29 cellular contexts compared by ENCODE assay signal in the genomic region with DNA sequence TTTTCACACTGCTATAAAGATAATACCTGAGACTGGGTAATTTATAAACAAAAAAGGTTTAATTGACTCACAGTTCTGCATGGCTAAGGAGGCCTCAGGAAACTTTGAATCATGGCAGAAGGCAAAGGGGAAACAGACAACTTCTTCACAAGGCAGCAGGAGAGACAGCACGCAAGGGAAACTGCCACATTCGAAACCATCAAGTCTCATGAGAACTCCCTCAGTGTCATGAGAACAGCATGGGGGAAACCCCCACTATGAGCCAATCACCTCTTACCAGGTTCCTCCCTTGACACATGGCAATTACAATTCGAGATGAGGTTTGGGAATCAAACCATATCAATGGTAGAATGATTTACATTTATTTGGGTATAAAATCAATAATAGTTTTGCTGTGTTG.
"Had no signal": no experiment of that assay in that cellular context is flagged by ENCODE, and none has a peak within 500 bp of the region (broad histone marks: within the 10 kb centered on the region; RNA-seq: fewer than 3 reads in every experiment).

No MANE protein-coding gene starts in this region.

- FAIRE-seq: small intestine, urothelium cell line had no signal

- H3K4me3 Mint-ChIP-seq: natural killer cell; nephron; stimulated activated effector memory CD8-positive, alpha-beta T cell treated with anti-CD3 and anti-CD28 coated beads, Interleukin-12 subunit alpha, Interleukin-12 subunit beta, amount 100 ng/mL, for 72 hours; stimulated activated naive B cell treated with anti-CD40 and anti-IgM and Interleukin-4, amounts not matched to agents 10 μg/mL and 1 μg/mL and 100 μg/mL, for 72 hours; stimulated activated naive CD8-positive, alpha-beta T cell treated with anti-CD3 and anti-CD28 coated beads, Interleukin-15, Interleukin-2, amounts not matched to agents 100 ng/mL and 50 ng/mL, for 24 hours had no signal

- H3K36me3 Mint-ChIP-seq: natural killer cell; stimulated activated effector memory CD8-positive, alpha-beta T cell treated with anti-CD3 and anti-CD28 coated beads, Interleukin-12 subunit alpha, Interleukin-12 subunit beta, amount 100 ng/mL, for 72 hours; stimulated activated naive B cell treated with anti-CD40 and anti-IgM and Interleukin-4, amounts not matched to agents 10 μg/mL and 1 μg/mL and 100 μg/mL, for 72 hours had no signal

- ATAC-seq: natural killer cell; psoas muscle; right cardiac atrium; right lobe of liver; stimulated activated effector memory CD8-positive, alpha-beta T cell treated with anti-CD3 and anti-CD28 coated beads, Interleukin-12 subunit alpha, Interleukin-12 subunit beta, amount 100 ng/mL, for 72 hours; stimulated activated naive B cell treated with anti-CD40 and anti-IgM and Interleukin-4, amounts not matched to agents 10 μg/mL and 1 μg/mL and 100 μg/mL, for 72 hours had no signal

- H3K4me1 ChIP-seq: parathyroid adenoma, psoas muscle, right lobe of liver, stomach, thyroid gland, tibial nerve, upper lobe of left lung, vagina had no signal

- H3K9me3 ChIP-seq: neutrophil, ovary, psoas muscle, right lobe of liver, sigmoid colon, thoracic aorta, thyroid gland, upper lobe of left lung, vagina had no signal

- H3K36me3 ChIP-seq: neutrophil, ovary, right lobe of liver, sigmoid colon, stomach, thoracic aorta, thyroid gland, tibial nerve, upper lobe of left lung, vagina had no signal

- DNase-seq: natural killer cell; nucleus accumbens; ovary; posterior cingulate gyrus; psoas muscle; right cardiac atrium; right lobe of liver; sigmoid colon; small intestine; stimulated activated CD4-positive, alpha-beta T cell treated with anti-CD3 and anti-CD28 coated beads, Interleukin-15, amount 100 ng/mL, for 24 hours; stimulated activated CD4-positive, alpha-beta T cell treated with anti-CD3 and anti-CD28 coated beads, Interleukin-2, amount 100 ng/mL, for 24 hours; stimulated activated CD4-positive, alpha-beta T cell treated with anti-CD3 and anti-CD28 coated beads, Interleukin-2, amount 100 ng/mL, for 48 hours; stimulated activated CD4-positive, alpha-beta T cell treated with anti-CD3 and anti-CD28 coated beads, Interleukin-4, amount 100 ng/mL, for 24 hours; stimulated activated naive B cell treated with anti-CD40 and anti-IgM and Interleukin-4, amounts not matched to agents 10 μg/mL and 1 μg/mL and 100 μg/mL, for 72 hours; stimulated activated naive CD4-positive, alpha-beta T cell treated with Interleukin-2 at 50 U/mL for 16 hours; stomach; thyroid gland; trophoblast cell; upper lobe of left lung had no signal

- H3K4me1 Mint-ChIP-seq: natural killer cell; nephron; stimulated activated effector memory CD8-positive, alpha-beta T cell treated with anti-CD3 and anti-CD28 coated beads, Interleukin-12 subunit alpha, Interleukin-12 subunit beta, amount 100 ng/mL, for 72 hours; stimulated activated naive B cell treated with anti-CD40 and anti-IgM and Interleukin-4, amounts not matched to agents 10 μg/mL and 1 μg/mL and 100 μg/mL, for 72 hours had no signal

- H3K79me2 ChIP-seq: parathyroid adenoma had no signal

- H3K27me3 Mint-ChIP-seq: progenitor cell of endocrine pancreas; stimulated activated naive B cell treated with anti-CD40 and anti-IgM and Interleukin-4, amounts not matched to agents 10 μg/mL and 1 μg/mL and 100 μg/mL, for 72 hours; stimulated activated naive CD8-positive, alpha-beta T cell treated with anti-CD3 and anti-CD28 coated beads, Interleukin-15, Interleukin-2, amounts not matched to agents 100 ng/mL and 50 ng/mL, for 24 hours had no signal

- H2AFZ ChIP-seq: parathyroid adenoma had no signal

- H3K27ac Mint-ChIP-seq: natural killer cell; nephron; progenitor cell of endocrine pancreas; stimulated activated effector memory CD8-positive, alpha-beta T cell treated with anti-CD3 and anti-CD28 coated beads, Interleukin-12 subunit alpha, Interleukin-12 subunit beta, amount 100 ng/mL, for 72 hours; stimulated activated naive B cell treated with anti-CD40 and anti-IgM and Interleukin-4, amounts not matched to agents 10 μg/mL and 1 μg/mL and 100 μg/mL, for 72 hours; stimulated activated naive CD8-positive, alpha-beta T cell treated with anti-CD3 and anti-CD28 coated beads, Interleukin-15, Interleukin-2, amounts not matched to agents 100 ng/mL and 50 ng/mL, for 24 hours had no signal

- H3K27ac ChIP-seq: neutrophil, ovary, parathyroid adenoma, psoas muscle, right lobe of liver, sigmoid colon, stomach, thoracic aorta, thyroid gland, tibial nerve, upper lobe of left lung, vagina had no signal

- H3K9ac ChIP-seq: parathyroid adenoma had no signal

- H3K27me3 ChIP-seq: neutrophil, ovary, right lobe of liver, sigmoid colon, stomach, thyroid gland, tibial nerve, upper lobe of left lung, vagina had no signal

- H3K4me3 ChIP-seq: ovary, psoas muscle, right lobe of liver, sigmoid colon, stomach, thoracic aorta, thyroid gland, tibial nerve, upper lobe of left lung, vagina had no signal
